Comparison of ENCODE assay signal across 8 cellular contexts in the genomic region with DNA sequence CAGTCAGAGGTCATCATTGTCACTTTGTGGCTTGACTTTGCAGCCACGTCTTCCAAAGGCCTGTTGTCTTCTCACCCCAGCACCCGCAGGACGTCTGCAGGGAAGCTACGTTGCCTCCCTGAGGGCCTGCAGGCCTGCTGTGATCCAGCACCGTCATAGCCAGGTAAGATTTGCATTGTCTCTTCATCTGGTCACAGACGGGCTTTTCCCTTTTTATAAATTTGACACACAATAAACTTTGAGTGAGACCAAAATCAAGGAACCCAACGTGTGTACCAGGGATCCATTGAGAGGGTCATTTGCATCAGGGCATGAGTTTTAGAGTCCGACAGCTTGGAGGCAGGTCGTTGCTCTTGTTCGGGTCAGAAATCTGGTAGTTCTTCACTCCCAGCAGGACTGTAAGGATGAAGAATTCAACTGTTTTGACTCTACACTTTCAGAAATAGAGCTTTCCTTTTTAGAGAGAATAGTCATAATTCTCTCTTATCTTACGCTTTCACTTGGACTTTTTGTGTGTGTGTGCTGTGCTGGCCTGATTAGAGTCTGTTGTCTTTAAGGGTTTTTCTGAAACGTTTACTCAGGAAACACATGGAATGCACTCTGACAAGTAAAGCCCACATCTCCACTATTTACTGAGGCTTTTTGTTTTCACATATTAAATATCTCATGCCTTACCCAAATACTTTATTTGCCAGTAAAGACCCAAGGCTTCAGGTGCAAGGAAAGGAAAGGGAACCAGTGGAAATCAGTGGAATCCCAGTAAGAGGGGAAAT.
DNase-seq lines count a peak whose midpoint lies in the region; ATAC-seq, FAIRE-seq and TF ChIP-seq lines count a peak whose summit lies in the region.

No MANE protein-coding gene starts in this region.

- no peaks in the 10 kb centered on the region for H3K27me3 Mint-ChIP-seq in CD8-positive, alpha-beta memory T cell
- no peaks in the 10 kb centered on the region for H3K27me3 Mint-ChIP-seq in central memory CD8-positive, alpha-beta T cell
- no peaks in the 10 kb centered on the region for H3K27me3 Mint-ChIP-seq in stimulated activated naive CD8-positive, alpha-beta T cell treated with anti-CD3 and anti-CD28 coated beads, Interleukin-15, Interleukin-2, amounts not matched to agents 100 ng/mL and 50 ng/mL, for 24 hours

- DNase-seq in CD8-positive, alpha-beta memory T cell, result peak in 4 of 5 donors; percentile 24 to 66 (median 59)
- DNase-seq in OCI-M1 (lab: John Stamatoyannopoulos, UW) (peak; percentile 94), D721Med (ENCODE audit: insufficient read length, low spot score) (no peak), UCSD-AML1 (lab: John Stamatoyannopoulos, UW; ENCODE audit: unreplicated experiment) (no peak), islet precursor cell (no peak)
- peak; percentile 27 to 57 for DNase-seq in central memory CD8-positive, alpha-beta T cell (ENCODE audit: low spot score in 2 of 2)

- peak; percentile 74 for ATAC-seq in GM21528 (IDR thresholded peaks at IDR 0.05; ENCODE audit: low FRiP score, unreplicated experiment)
- peak; percentile 79 for ATAC-seq in central memory CD8-positive, alpha-beta T cell (replicated peaks; ENCODE audit: extremely low read depth, poor library complexity, severe bottlenecking)

- peak overlapping the region; percentile 79 for H3K27ac ChIP-seq in CD8-positive, alpha-beta memory T cell (ENCODE audit: low read depth, low read length)

- CTCF ChIA-PET in CD8-positive, alpha-beta memory T cell (lab: Charles Lee), result interaction anchor here (1.0 kb wide), 1 partner anchor 12 kb away, joined by 3 read pairs; no protein-coding TSS in a partner anchor

- no peak for TF ChIP-seq CTCF in D721Med (IDR thresholded peaks at IDR 0.05; ENCODE audit: insufficient read depth, missing control alignments)

- H3K36me3 ChIP-seq in CD8-positive, alpha-beta memory T cell (ENCODE audit: insufficient read depth, low read length), result no peaks in the 10 kb centered on the region

- peaks cover 32% of the 10 kb centered on the region for H3K4me1 ChIP-seq in CD8-positive, alpha-beta memory T cell (ENCODE audit: insufficient read depth, low read length)

- H3K4me3 ChIP-seq in CD8-positive, alpha-beta memory T cell (ENCODE audit: low read length), result peak overlapping the region; percentile 10

- H3K27me3 ChIP-seq in CD8-positive, alpha-beta memory T cell (ENCODE audit: insufficient read depth, low read length, poor library complexity, severe bottlenecking), result no peaks in the 10 kb centered on the region

- H3K4me3 Mint-ChIP-seq in CD8-positive, alpha-beta memory T cell, result peak overlapping the region; percentile 58 to 92 (median 79)
- peak overlapping the region; percentile 69 for H3K4me3 Mint-ChIP-seq in central memory CD8-positive, alpha-beta T cell
- H3K4me3 Mint-ChIP-seq in stimulated activated naive CD8-positive, alpha-beta T cell treated with anti-CD3 and anti-CD28 coated beads, Interleukin-15, Interleukin-2, amounts not matched to agents 100 ng/mL and 50 ng/mL, for 24 hours, result peak overlapping the region; percentile 83

- H3K9me3 Mint-ChIP-seq in CD8-positive, alpha-beta memory T cell, result peaks cover 4 to 16% (median 11%) of the 10 kb centered on the region in 5 donors
- H3K9me3 Mint-ChIP-seq in central memory CD8-positive, alpha-beta T cell, result no peaks in the 10 kb centered on the region
- peaks cover 10% of the 10 kb centered on the region for H3K9me3 Mint-ChIP-seq in stimulated activated naive CD8-positive, alpha-beta T cell treated with anti-CD3 and anti-CD28 coated beads, Interleukin-15, Interleukin-2, amounts not matched to agents 100 ng/mL and 50 ng/mL, for 24 hours

- POLR2A ChIA-PET in CD8-positive, alpha-beta memory T cell (lab: Charles Lee), result interaction anchor here (0.6 to 1.2 kb wide), 2 partner anchors 12 to 127 kb away, joined by 3 to 4 read pairs; no protein-coding TSS in a partner anchor

- H3K4me1 Mint-ChIP-seq in CD8-positive, alpha-beta memory T cell, result peaks cover 34 to 62% (median 61%) of the 10 kb centered on the region in 3 donors
- H3K4me1 Mint-ChIP-seq in central memory CD8-positive, alpha-beta T cell, result peaks cover 22% of the 10 kb centered on the region
- H3K4me1 Mint-ChIP-seq in stimulated activated naive CD8-positive, alpha-beta T cell treated with anti-CD3 and anti-CD28 coated beads, Interleukin-15, Interleukin-2, amounts not matched to agents 100 ng/mL and 50 ng/mL, for 24 hours (ENCODE audit: low read depth), result peaks cover 50% of the 10 kb centered on the region

- peak overlapping the region; percentile 96 to 99 (median 98) for H3K27ac Mint-ChIP-seq in CD8-positive, alpha-beta memory T cell
- H3K27ac Mint-ChIP-seq in central memory CD8-positive, alpha-beta T cell (ENCODE audit: low read depth), result peak overlapping the region; percentile 98
- H3K27ac Mint-ChIP-seq in stimulated activated naive CD8-positive, alpha-beta T cell treated with anti-CD3 and anti-CD28 coated beads, Interleukin-15, Interleukin-2, amounts not matched to agents 100 ng/mL and 50 ng/mL, for 24 hours, result peak overlapping the region; percentile 99

- H3K36me3 Mint-ChIP-seq in CD8-positive, alpha-beta memory T cell, result peaks cover 3 to 25% (median 9%) of the 10 kb centered on the region in 3 donors
- H3K36me3 Mint-ChIP-seq in central memory CD8-positive, alpha-beta T cell (ENCODE audit: insufficient read depth), result peaks cover 6% of the 10 kb centered on the region
- H3K36me3 Mint-ChIP-seq in stimulated activated naive CD8-positive, alpha-beta T cell treated with anti-CD3 and anti-CD28 coated beads, Interleukin-15, Interleukin-2, amounts not matched to agents 100 ng/mL and 50 ng/mL, for 24 hours (ENCODE audit: low read depth), result peaks cover 32% of the 10 kb centered on the region

- peaks cover 4% of the 10 kb centered on the region for H3K9me3 ChIP-seq in CD8-positive, alpha-beta memory T cell (ENCODE audit: low read length)

- no peak for FAIRE-seq in D721Med (lab: Jason Lieb, UNC)

Comparison
In these comparisons a context has a peak if more than half of its experiments do, and no peak if none do; other contexts are left out.
1. DNase-seq: peak in CD8-positive, alpha-beta memory T cell (4 of 5), OCI-M1 (single experiment) and central memory CD8-positive, alpha-beta T cell (2 of 2); none in D721Med (single experiment), UCSD-AML1 (single experiment) and islet precursor cell (single experiment).
2. Peak in every context shown above with its lines, with median percentiles within 50 percentile points of each other: H3K27ac Mint-ChIP-seq and H3K4me3 Mint-ChIP-seq.